Comparison of ENCODE assay signal across 33 cellular contexts in the genomic region with DNA sequence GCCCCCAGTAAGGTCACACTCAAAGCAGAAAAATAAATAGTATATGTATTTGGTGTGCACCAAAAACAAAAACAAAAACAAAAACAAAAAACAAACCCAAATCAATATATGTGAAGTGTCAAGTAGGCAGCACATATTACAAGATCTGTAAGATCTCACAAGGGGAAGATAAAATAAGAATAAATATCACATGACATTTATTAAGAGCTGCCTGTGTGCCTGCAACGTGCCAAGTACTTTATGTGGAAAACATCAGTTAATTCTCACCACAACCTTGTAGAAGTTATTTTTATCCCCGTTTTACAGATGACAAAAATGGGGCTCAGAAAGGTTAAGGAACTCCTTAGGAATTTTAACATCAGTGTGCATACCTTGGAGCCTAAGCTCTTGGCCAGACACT.
"Had no signal": no experiment of that assay in that cellular context is flagged by ENCODE, and none has a peak within 500 bp of the region (broad histone marks: within the 10 kb centered on the region; RNA-seq: fewer than 3 reads in every experiment).

No MANE protein-coding gene starts in this region.

- H3K4me2 ChIP-seq: KMS-11 had no signal

- H3K9ac ChIP-seq: KMS-11 had no signal

- H3K27me3 ChIP-seq: MG63 had no signal

- H3K4me3 ChIP-seq: MG63 had no signal

- H3K36me3 ChIP-seq: MG63 had no signal

- DNase-seq: Karpas-422, Kasumi-1, MG63, MM.1S, MV-4-11, NCI-H1048, NCI-H1092, NCI-H1092 treated with DMSO at 0.1 percent for 48 hours, NCI-H1105, NCI-H1105 treated with DMSO at 0.1 percent for 48 hours, NCI-H1417, NCI-H1417 treated with DMSO at 0.1 percent for 48 hours, NCI-H1436, NCI-H1436 treated with DMSO at 0.1 percent for 48 hours, NCI-H146, NCI-H1694, NCI-H1694 treated with DMSO at 0.1 percent for 48 hours, NCI-H187, NCI-H187 treated with DMSO at 0.1 percent for 48 hours, NCI-H1930, NCI-H2029, NCI-H2029 treated with DMSO at 0.1 percent for 48 hours, NCI-H2081, NCI-H2081 treated with DMSO at 0.1 percent for 48 hours, NCI-H2107, NCI-H2171, NCI-H2171 treated with DMSO at 0.1 percent for 48 hours, NCI-H2227 treated with DMSO at 0.1 percent for 48 hours, NCI-H226, NCI-H345, NCI-H446 treated with DMSO at 0.1 percent for 48 hours, NCI-H510A had no signal

- H3K9me3 ChIP-seq: MG63 had no signal

- H3K27ac ChIP-seq: KMS-11 had no signal
